In genomic region chr22:17824452-17824851, GRCh38 we compare ENCODE assay signal across 17 cellular contexts.
"Had no signal": no experiment of that assay in that cellular context is flagged by ENCODE, and none has a peak within 500 bp of the region (broad histone marks: within the 10 kb centered on the region; RNA-seq: fewer than 3 reads in every experiment).

No MANE protein-coding gene starts in this region.

- H3K27me3 Mint-ChIP-seq: central memory CD8-positive, alpha-beta T cell; memory B cell; T-cell had no signal

- DNase-seq: activated T-cell treated with anti-CD3 and anti-CD28 coated beads, Interleukin-2, amount 50 U/mL, for 1 hour; adrenal gland; hippocampal formation; stimulated activated CD4-positive, alpha-beta T cell treated with anti-CD3 and anti-CD28 coated beads, Interleukin-2, amount 100 ng/mL, for 48 hours; stimulated activated CD8-positive, alpha-beta memory T cell treated with anti-CD3 and anti-CD28 coated beads, Interleukin-4, amount 100 ng/mL, for 48 hours; stimulated activated naive CD4-positive, alpha-beta T cell; T-cell; upper lobe of left lung had no signal

- H3K4me1 ChIP-seq: adrenal gland, upper lobe of left lung had no signal

- H3K27me3 ChIP-seq: adrenal gland, upper lobe of left lung had no signal

- H3K27ac Mint-ChIP-seq: activated naive CD4-positive, alpha-beta T cell treated with anti-CD3 and anti-CD28 coated beads, Interleukin-2, amount 50 U/mL, for 72 hours; memory B cell; T-cell; T-helper 2 cell treated with Interferon-gamma antibody and Interleukin-4, amounts not matched to agents 5 μg/mL and 100 μg/mL, for 36 hours; WTC11 had no signal

- H3K4me3 ChIP-seq: adrenal gland, coronary artery, thoracic aorta, upper lobe of left lung had no signal

- H3K4me1 Mint-ChIP-seq: central memory CD8-positive, alpha-beta T cell; memory B cell; T-cell; WTC11 had no signal

- H3K36me3 Mint-ChIP-seq: activated naive CD4-positive, alpha-beta T cell treated with anti-CD3 and anti-CD28 coated beads, Interleukin-2, amount 50 U/mL, for 72 hours; WTC11 had no signal

- H3K9me3 Mint-ChIP-seq: activated naive CD4-positive, alpha-beta T cell treated with anti-CD3 and anti-CD28 coated beads, Interleukin-2, amount 50 U/mL, for 72 hours; central memory CD8-positive, alpha-beta T cell; memory B cell; neural crest cell; T-cell; T-helper 2 cell treated with Interferon-gamma antibody and Interleukin-4, amounts not matched to agents 5 μg/mL and 100 μg/mL, for 36 hours; WTC11 had no signal

- H3K27ac ChIP-seq: adrenal gland, coronary artery, epithelial cell of prostate, thoracic aorta, upper lobe of left lung had no signal

- H3K9me3 ChIP-seq: adrenal gland, thoracic aorta, upper lobe of left lung had no signal

- ATAC-seq: activated naive CD4-positive, alpha-beta T cell treated with anti-CD3 and anti-CD28 coated beads, Interleukin-2, amount 50 U/mL, for 72 hours; T-cell; WTC11 had no signal

- H3K4me3 Mint-ChIP-seq: central memory CD8-positive, alpha-beta T cell; memory B cell; neural crest cell; T-cell; T-helper 2 cell treated with Interferon-gamma antibody and Interleukin-4, amounts not matched to agents 5 μg/mL and 100 μg/mL, for 36 hours; WTC11 had no signal
